8 cellular contexts compared by ENCODE assay signal in genomic region chr12:121712462-121713256, GRCh38. TPM values are rescaled to one million over a fixed set of nuclear protein-coding genes. Genes with fewer than 3 reads are reported as not detected.
DNase-seq lines count a peak whose midpoint lies in the region; ATAC-seq and TF ChIP-seq lines count a peak whose summit lies in the region.

TMEM120B (plus strand) TSS chr12:121712752; CDS start chr12:121712896, 144 bp downstream.

- peak within 1 kb of the TSS; percentile 84 to 96 for H3K4me3 ChIP-seq in gastroesophageal sphincter

- no peaks in the 10 kb centered on the region for H3K9me3 ChIP-seq in gastroesophageal sphincter

- no peak for TF ChIP-seq CTCF in GM20000 (IDR thresholded peaks at IDR 0.05; ENCODE audit: extremely low read depth, missing control alignments)
- TF ChIP-seq CTCF in gastroesophageal sphincter (IDR thresholded peaks at IDR 0.05) = peak in 1 of 4 experiments; percentile 25

- H3K4me1 ChIP-seq in gastroesophageal sphincter = peaks cover 0 to 54% (median 12%) of the 10 kb centered on the region in 3 donors

- peak; percentile 90 for DNase-seq in DMS53 (lab: John Stamatoyannopoulos, UW)
- peak; percentile 97 for DNase-seq in GM20000 (ENCODE audit: low spot score)
- peak; percentile 60 for DNase-seq in HT-29 (ENCODE audit: low spot score)
- peak; percentile 59 to 79 (median 68) for DNase-seq in activated naive CD4-positive, alpha-beta T cell (lab: John Stamatoyannopoulos, UW)
- DNase-seq in nucleus accumbens (lab: John Stamatoyannopoulos, UW) = peak in 55 of 56 donors; percentile 25 to 90 (median 80)

- H3K36me3 ChIP-seq in gastroesophageal sphincter = no peaks in the 10 kb centered on the region

- TF ChIP-seq EP300 in gastroesophageal sphincter (IDR thresholded peaks at IDR 0.05) = no peak

- TF ChIP-seq POLR2A in Raji (IDR thresholded peaks at IDR 0.05; ENCODE audit: insufficient read depth, low read depth, low read length) (peak; percentile 74), gastroesophageal sphincter (IDR thresholded peaks at IDR 0.05) (peak; percentile 62 to 92)

- H3K27me3 ChIP-seq in gastroesophageal sphincter = no peaks in the 10 kb centered on the region

- peak; percentile 96 for ATAC-seq in gastroesophageal sphincter

- H3K27ac ChIP-seq in gastroesophageal sphincter (peak within 1 kb of the TSS; percentile 85 to 94 (median 91)), temporal lobe (ENCODE audit: low read depth, low read length) (peak within 1 kb of the TSS; percentile 38)

- no CpG with 5 or more reads among the region's 74 CpGs for WGBS in gastroesophageal sphincter (ENCODE audit: low coverage in 1 of 2), 2 donors

RNA-seq across cellular contexts. Expression of gene TMEM120B, which starts in this region (rescaled TPM):
- 9.6 and 13.2 TPM in 2 replicates for total RNA-seq in HT-29 (2014; rRNA removed; shearing (Covaris generic))
- total RNA-seq in gastroesophageal sphincter (10 to 100 TPM in 2 of 4 donors, 1 to 10 TPM in 2; 4.2 to 14.3 (median 9.9) TPM), temporal lobe (7.4 TPM)

Comparison
In these comparisons a context has a peak if more than half of its experiments do, and no peak if none do; other contexts are left out.
1. Peak in every context shown above with its lines: DNase-seq, ATAC-seq, H3K4me3 ChIP-seq and H3K27ac ChIP-seq.